Comparison of ENCODE assay signal across 1 cellular context in genomic region chr6:148311849-148312669, GRCh38.
TF ChIP-seq lines count a peak whose summit lies in the region.

No MANE protein-coding gene starts in this region.

TF ChIP-seq in K562, 482 proteins besides CTCF, POLR2A, EP300 and RAD21 (continued from another document):
- TF ChIP-seq ZNF407 (IDR thresholded peaks at IDR 0.05; ENCODE audit: low read depth) (no peak), PKNOX1 (IDR thresholded peaks at IDR 0.05) (peak; percentile 72)
